ENCODE assay signal across 22 cellular contexts in genomic region chr18:5944448-5944847, GRCh38. TPM values are rescaled to one million over a fixed set of nuclear protein-coding genes. Genes with fewer than 3 reads are reported as not detected.
DNase-seq lines count a peak whose midpoint lies in the region; ATAC-seq, FAIRE-seq and TF ChIP-seq lines count a peak whose summit lies in the region.
"Had no signal": no experiment of that assay in that cellular context is flagged by ENCODE, and none has a peak within 500 bp of the region (broad histone marks: within the 10 kb centered on the region; RNA-seq: fewer than 3 reads in every experiment).

No MANE protein-coding gene starts in this region.

- POLR2A ChIA-PET in HepG2 (lab: Yijun Ruan, JAX): no interaction called here
- POLR2A ChIA-PET in K562 (lab: Yijun Ruan, JAX): no interaction called here

- no peak overlapping the region for H2AFZ ChIP-seq in HepG2 (ENCODE audit: low read length)
- H2AFZ ChIP-seq in K562 (ENCODE audit: low read depth, low read length): no peak overlapping the region

- H3K4me3 ChIP-seq in HepG2 (replicated peaks in 1 of 3; ENCODE audit: insufficient read depth in 1 of 3, low read depth in 2 of 3, low read length in 3 of 3) (no peak overlapping the region), right lobe of liver (no peak overlapping the region), K562 (no peak overlapping the region)
- H3K4me3 ChIP-seq: A549, BLaER1, GM12878 had no signal

- H3K9me3 ChIP-seq in HepG2 (ENCODE audit: low read length) (no peaks in the 10 kb centered on the region), right lobe of liver (no peaks in the 10 kb centered on the region), K562 (replicated peaks; ENCODE audit: control insufficient read depth, insufficient read depth, low read depth, low read length) (no peaks in the 10 kb centered on the region; the same call in 1 of the 2 replicates)
- H3K9me3 ChIP-seq: A549, BE2C, BLaER1, Caco-2 had no signal

- ATAC-seq in HepG2 (no peak), right lobe of liver (no peak), K562 (no peak)
- ATAC-seq: A549; CD8-positive, alpha-beta T cell; GM12878 had no signal

- DNase-seq in HepG2 (ENCODE audit: low spot score) (no peak), right lobe of liver (no peak), K562 (ENCODE audit: extremely low read depth in 1 of 4, low spot score in 3 of 4) (no peak), CD14-positive monocyte (ENCODE audit: low spot score) (no peak), EL (no peak)
- DNase-seq: BE2C; C1 segment of cervical spinal cord; Caco-2; Calu3; CD4-positive, alpha-beta T cell; CD8-positive, alpha-beta T cell; DMS79 treated with DMSO at 0.1 percent for 48 hours; GDM1 had no signal

- TF ChIP-seq CTCF in HepG2 (CRISPR knock-in tag; IDR thresholded peaks at IDR 0.05): no peak
- TF ChIP-seq CTCF in right lobe of liver (IDR thresholded peaks at IDR 0.05): no peak
- TF ChIP-seq CTCF in K562 (IDR thresholded peaks at IDR 0.05 in 2 of 3, conservative IDR thresholded peaks at IDR 0.05 in 1 of 3; ENCODE audit: insufficient read depth in 2 of 3, low read depth in 1 of 3, low read length in 3 of 3): no peak
- no peak for TF ChIP-seq CTCF in CD14-positive monocyte (IDR thresholded peaks at IDR 0.05)

- TF ChIP-seq RAD21 in HepG2 (CRISPR knock-in tag; IDR thresholded peaks at IDR 0.05) (no peak), K562 (CRISPR knock-in tag; conservative IDR thresholded peaks at IDR 0.05 in 1 of 2, IDR thresholded peaks at IDR 0.05 in 1 of 2) (no peak)

- no TSS peak for BruUV-seq in HepG2 (replicated peaks; lab: Mats Ljungman, UMichigan)
- no TSS peak for BruUV-seq in K562 (replicated peaks; lab: Mats Ljungman, UMichigan)

- H3K9me1 ChIP-seq in K562 (ENCODE audit: control insufficient read depth, insufficient read depth, low read length): no peaks in the 10 kb centered on the region

- TF ChIP-seq EP300 in HepG2 (IDR thresholded peaks at IDR 0.05; ENCODE audit: low read depth in 2 of 2, low read length in 2 of 2) (no peak), HepG2 (CRISPR knock-in tag; IDR thresholded peaks at IDR 0.05; ENCODE audit: borderline replicate concordance) (no peak), K562 (IDR thresholded peaks at IDR 0.05; ENCODE audit: low read length) (no peak)

- no peaks in the 10 kb centered on the region for H3K36me3 Mint-ChIP-seq in CD14-positive monocyte
- H3K36me3 Mint-ChIP-seq: CD8-positive, alpha-beta T cell had no signal

- FAIRE-seq in HepG2 (lab: Jason Lieb, UNC): no peak
- no peak for FAIRE-seq in K562 (lab: Jason Lieb, UNC)
- FAIRE-seq: A549, D721Med, GM12878, GM12892, GM18507 had no signal

- WGBS in HepG2 (ENCODE audit: low lambda C conversion rate): 71% methylated on average over 3 of the region's 3 CpGs
- WGBS in right lobe of liver (ENCODE audit: insufficient coverage, low coverage, low lambda C conversion rate, missing lambda C conversion rate): 88% methylated on average over 3 of the region's 3 CpGs
- WGBS in K562 (ENCODE audit: insufficient coverage, low coverage, missing lambda C conversion rate): 4% methylated on average over 3 of the region's 3 CpGs

- peaks cover 0 to 3% (median 0%) of the 10 kb centered on the region in 7 donors for H3K9me3 Mint-ChIP-seq in CD14-positive monocyte
- H3K9me3 Mint-ChIP-seq: CD4-positive, alpha-beta T cell; CD8-positive, alpha-beta T cell had no signal

- H3K79me2 ChIP-seq in HepG2 (ENCODE audit: insufficient read depth, low read length) (no peaks in the 10 kb centered on the region), K562 (ENCODE audit: control insufficient read depth, insufficient read depth, low read length) (no peaks in the 10 kb centered on the region)

- TF ChIP-seq POLR2A in HepG2 (IDR thresholded peaks at IDR 0.05; ENCODE audit: insufficient read depth in 1 of 2, low read depth in 2 of 2, low read length in 2 of 2): no peak
- TF ChIP-seq POLR2A in right lobe of liver (IDR thresholded peaks at IDR 0.05): no peak
- TF ChIP-seq POLR2A in K562 (conservative IDR thresholded peaks at IDR 0.05): no peak

- H3K4me1 Mint-ChIP-seq in CD14-positive monocyte: no peaks in the 10 kb centered on the region

- H3K27me3 Mint-ChIP-seq in CD14-positive monocyte (ENCODE audit: low read depth in 3 of 3): peaks cover 5 to 14% (median 8%) of the 10 kb centered on the region in 3 donors

- intact Hi-C loops in HepG2 (cut with micrococcal nuclease; ENCODE audit: unreplicated experiment): no loop called here
- intact Hi-C loops in right lobe of liver (cut with DNase I): no loop called here
- intact Hi-C loops in K562 (cut with micrococcal nuclease): no loop called here
- intact Hi-C loops in CD14-positive monocyte (cut with micrococcal nuclease): no loop called here

- no peaks in the 10 kb centered on the region for H3K36me3 ChIP-seq in HepG2 (replicated peaks in 1 of 2; ENCODE audit: control insufficient read depth in 1 of 2, insufficient read depth in 2 of 2, low read length in 2 of 2)
- no peaks in the 10 kb centered on the region for H3K36me3 ChIP-seq in right lobe of liver
- H3K36me3 ChIP-seq in K562 (ENCODE audit: control insufficient read depth, insufficient read depth, low read length): no peaks in the 10 kb centered on the region
- H3K36me3 ChIP-seq: BE2C, BLaER1 had no signal

- H3K9ac ChIP-seq in HepG2 (ENCODE audit: insufficient read depth, low read depth, low read length) (no peak overlapping the region), K562 (ENCODE audit: insufficient read depth in 1 of 2, low read depth in 2 of 2, low read length in 2 of 2) (no peak overlapping the region)
- H3K9ac ChIP-seq: BLaER1 had no signal

- in situ Hi-C loops in HepG2 (cut with HindIII; ENCODE audit: extremely low pct_ligation_motif_present, low pct_unique_long_range_greater_than_20kb) (no loop called here), K562 (cut with MboI) (no loop called here)

- H3K4me2 ChIP-seq in HepG2 (ENCODE audit: low read depth, low read length) (no peak overlapping the region), K562 (ENCODE audit: insufficient read depth, low read length) (no peak overlapping the region)
- H3K4me2 ChIP-seq: A549, BLaER1 had no signal

- no peak overlapping the region for H3K27ac Mint-ChIP-seq in CD14-positive monocyte
- H3K27ac Mint-ChIP-seq: CD4-positive, alpha-beta T cell; CD8-positive, alpha-beta T cell had no signal

- no peak overlapping the region for H3K4me3 Mint-ChIP-seq in CD14-positive monocyte
- H3K4me3 Mint-ChIP-seq: CD4-positive, alpha-beta T cell; CD8-positive, alpha-beta T cell had no signal

- H3K27me3 ChIP-seq in HepG2 (ENCODE audit: control insufficient read depth in 1 of 2, insufficient read depth in 2 of 2, low read length in 2 of 2) (no peaks in the 10 kb centered on the region), right lobe of liver (no peaks in the 10 kb centered on the region), K562 (ENCODE audit: control insufficient read depth in 2 of 2, insufficient read depth in 2 of 2, low read length in 2 of 2) (no peaks in the 10 kb centered on the region)
- H3K27me3 ChIP-seq: BE2C, BLaER1 had no signal

- H4K20me1 ChIP-seq in HepG2 (ENCODE audit: insufficient read depth, low read length): no peaks in the 10 kb centered on the region
- H4K20me1 ChIP-seq in K562 (replicated peaks; ENCODE audit: control insufficient read depth, insufficient read depth, low read length): no peaks in the 10 kb centered on the region
- H4K20me1 ChIP-seq: BLaER1 had no signal

- CTCF ChIA-PET in HepG2 (lab: Yijun Ruan, JAX; ENCODE audit: low intra/inter-chr PET ratio, low total read pairs) (no interaction called here), K562 (lab: Yijun Ruan, JAX; ENCODE audit: low intra/inter-chr PET ratio) (interaction anchor here (0.6 kb wide), 1 partner anchor 13 kb away, joined by 3 read pairs; no protein-coding TSS in a partner anchor)

- H3K27ac ChIP-seq in HepG2 (ENCODE audit: extremely low read length, insufficient read depth, low read length): no peak overlapping the region
- no peak overlapping the region for H3K27ac ChIP-seq in right lobe of liver
- H3K27ac ChIP-seq in K562 (ENCODE audit: extremely low read depth, low read depth, low read length): no peak overlapping the region
- H3K27ac ChIP-seq: 22Rv1, A549, BLaER1 had no signal

- H3K4me1 ChIP-seq in HepG2 (ENCODE audit: insufficient read depth, low read length) (no peaks in the 10 kb centered on the region), right lobe of liver (no peaks in the 10 kb centered on the region), K562 (replicated peaks in 1 of 2; ENCODE audit: control insufficient read depth in 2 of 2, insufficient read depth in 2 of 2, low read length in 2 of 2) (no peaks in the 10 kb centered on the region)
- H3K4me1 ChIP-seq: A549, BE2C, Caco-2 had no signal

RNA-seq across cellular contexts. Expression of gene TMEM200C, which starts 49.1 kb away (rescaled TPM):
- total RNA-seq in HepG2 (2016; rRNA removed; fragmentation: Illumina TruSeq; extraction: Trizol) (0.04 TPM in 1 of 2 replicates, not detected in the other), right lobe of liver (1 to 10 TPM in 4 of 6 experiments, under 1 TPM in 2; 0.19 to 1.6 (median 1.1) TPM), K562 (2014; rRNA removed) (not detected in 2 replicates), K562 (2014; rRNA removed; fragmentation: Illumina TruSeq; extraction: Trizol) (not detected in 2 replicates), K562 (2015; rRNA removed; fragmentation: Illumina TruSeq; extraction: Trizol) (not detected in 2 replicates), K562 (2021) (0.04 TPM in 1 of 2 replicates, not detected in the other)
- not detected in 2 replicates for total RNA-seq in HepG2 (2016; cell fraction: cytosol; rRNA removed; fragmentation: Illumina TruSeq; extraction: Trizol; ENCODE audit: low read depth)
- not detected in 2 replicates for total RNA-seq in HepG2 (2016; cell fraction: insoluble cytoplasmic fraction; rRNA removed; fragmentation: Illumina TruSeq; extraction: Trizol)
- total RNA-seq in HepG2 (2016; cell fraction: membrane; rRNA removed; fragmentation: Illumina TruSeq; extraction: Trizol): not detected in 2 replicates
- not detected in 2 replicates for total RNA-seq in HepG2 (2016; cell fraction: nucleus; rRNA removed; fragmentation: Illumina TruSeq; extraction: Trizol)
- polyA plus RNA-seq in HepG2 (2011; rRNA removed) (not detected in 2 replicates), K562 (2011; rRNA removed) (not detected in 2 replicates), K562 (2014; fragmentation: Illumina TruSeq; extraction: Trizol) (not detected in 2 replicates), K562 (2014; fragmentation: Nextera tagmentation; extraction: Ambion mirVana) (not detected), K562 (2014; rRNA removed) (not detected in 2 replicates), CD14-positive monocyte (not detected)
- polyA plus RNA-seq in HepG2 (2011; cell fraction: cytosol; rRNA removed): not detected in 2 replicates
- polyA plus RNA-seq in HepG2 (2011; cell fraction: nucleus; rRNA removed): 0.09 TPM in 1 of 2 replicates, not detected in the other
- polyA plus RNA-seq in HepG2 (2012): 0.08 TPM in 1 of 2 replicates, not detected in the other
- polyA plus RNA-seq in HepG2 (2016; cell fraction: cytosol; fragmentation: Illumina TruSeq; extraction: Trizol; ENCODE audit: low read depth): not detected in 2 replicates
- polyA plus RNA-seq in HepG2 (2016; cell fraction: insoluble cytoplasmic fraction; fragmentation: Illumina TruSeq; extraction: Trizol; ENCODE audit: low read depth): not detected in 2 replicates
- polyA plus RNA-seq in HepG2 (2016; cell fraction: membrane; fragmentation: Illumina TruSeq; extraction: Trizol; ENCODE audit: low read depth): not detected in 2 replicates
- polyA plus RNA-seq in HepG2 (2016; cell fraction: nucleus; fragmentation: Illumina TruSeq; extraction: Trizol; ENCODE audit: insufficient read depth, low read depth): not detected in 2 replicates
- not detected in 2 replicates for polyA minus RNA-seq in HepG2 (2011; rRNA and poly(A)+ RNA removed; ENCODE audit: low replicate concordance)
- polyA minus RNA-seq in HepG2 (2011; cell fraction: cytosol; rRNA and poly(A)+ RNA removed): not detected in 2 replicates
- 0.12 TPM in 1 of 2 replicates, not detected in the other for polyA minus RNA-seq in HepG2 (2011; cell fraction: nucleus; rRNA and poly(A)+ RNA removed)
- total RNA-seq in K562 (2011; cell fraction: chromatin; rRNA removed; ENCODE audit: low replicate concordance): not detected in 2 replicates
- not detected in 2 replicates for total RNA-seq in K562 (2011; cell fraction: nucleolus; rRNA removed)
- not detected in 2 replicates for total RNA-seq in K562 (2011; cell fraction: nucleoplasm; rRNA removed)
- polyA plus RNA-seq in K562 (2011; cell fraction: cytosol; rRNA removed): not detected in 2 replicates
- polyA plus RNA-seq in K562 (2011; cell fraction: nucleus; rRNA removed): not detected in 2 replicates
- polyA plus RNA-seq in K562 (2012): not detected in 2 replicates
- polyA minus RNA-seq in K562 (2011; rRNA and poly(A)+ RNA removed): not detected in 2 replicates
- polyA minus RNA-seq in K562 (2011; cell fraction: cytosol; rRNA and poly(A)+ RNA removed): not detected in 2 replicates
- polyA minus RNA-seq in K562 (2011; cell fraction: nucleus; rRNA and poly(A)+ RNA removed): not detected in 2 replicates
- total RNA-seq: A172; Calu3; CD4-positive, alpha-beta T cell; CD8-positive, alpha-beta T cell; G401; GM12878 had no signal
- polyA plus RNA-seq: A549, GM12878 had no signal

Comparison
In these comparisons a context has a peak if more than half of its experiments do, and no peak if none do; other contexts are left out.
1. Of the 241 proteins assayed by ChIP-seq in both HepG2 and K562: peak only in HepG2: none; only in K562: none; in both: CEBPB; in neither: 239; mixed calls (peak in some experiments, not most) for 1.